In genomic region chr5:97907611-97908400, GRCh38 we compare ENCODE assay signal across 1 cellular context.
TF ChIP-seq lines count a peak whose summit lies in the region.

No MANE protein-coding gene starts in this region.

TF ChIP-seq in HepG2, 621 proteins besides CTCF, POLR2A, EP300 and RAD21 (continued from another document):
- TF ChIP-seq, protein P1, sequence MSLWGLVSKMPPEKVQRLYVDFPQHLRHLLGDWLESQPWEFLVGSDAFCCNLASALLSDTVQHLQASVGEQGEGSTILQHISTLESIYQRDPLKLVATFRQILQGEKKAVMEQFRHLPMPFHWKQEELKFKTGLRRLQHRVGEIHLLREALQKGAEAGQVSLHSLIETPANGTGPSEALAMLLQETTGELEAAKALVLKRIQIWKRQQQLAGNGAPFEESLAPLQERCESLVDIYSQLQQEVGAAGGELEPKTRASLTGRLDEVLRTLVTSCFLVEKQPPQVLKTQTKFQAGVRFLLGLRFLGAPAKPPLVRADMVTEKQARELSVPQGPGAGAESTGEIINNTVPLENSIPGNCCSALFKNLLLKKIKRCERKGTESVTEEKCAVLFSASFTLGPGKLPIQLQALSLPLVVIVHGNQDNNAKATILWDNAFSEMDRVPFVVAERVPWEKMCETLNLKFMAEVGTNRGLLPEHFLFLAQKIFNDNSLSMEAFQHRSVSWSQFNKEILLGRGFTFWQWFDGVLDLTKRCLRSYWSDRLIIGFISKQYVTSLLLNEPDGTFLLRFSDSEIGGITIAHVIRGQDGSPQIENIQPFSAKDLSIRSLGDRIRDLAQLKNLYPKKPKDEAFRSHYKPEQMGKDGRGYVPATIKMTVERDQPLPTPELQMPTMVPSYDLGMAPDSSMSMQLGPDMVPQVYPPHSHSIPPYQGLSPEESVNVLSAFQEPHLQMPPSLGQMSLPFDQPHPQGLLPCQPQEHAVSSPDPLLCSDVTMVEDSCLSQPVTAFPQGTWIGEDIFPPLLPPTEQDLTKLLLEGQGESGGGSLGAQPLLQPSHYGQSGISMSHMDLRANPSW (CRISPR knock-in tag; IDR thresholded peaks at IDR 0.05; ENCODE audit: borderline replicate concordance), result no peak
- TF ChIP-seq ZNF143 (CRISPR knock-in tag; IDR thresholded peaks at IDR 0.05) (no peak), ZSCAN12 (CRISPR knock-in tag; IDR thresholded peaks at IDR 0.05) (no peak), TBX2 (CRISPR knock-in tag; IDR thresholded peaks at IDR 0.05; ENCODE audit: borderline replicate concordance) (no peak), ATAD3A (CRISPR knock-in tag; IDR thresholded peaks at IDR 0.05) (no peak), ZBTB26 (CRISPR knock-in tag; IDR thresholded peaks at IDR 0.05; ENCODE audit: borderline replicate concordance) (no peak), ZSCAN22 (CRISPR knock-in tag; IDR thresholded peaks at IDR 0.05) (no peak), ZNF562 (CRISPR knock-in tag; IDR thresholded peaks at IDR 0.05; ENCODE audit: borderline replicate concordance) (no peak), ZNF468 (CRISPR knock-in tag; IDR thresholded peaks at IDR 0.05) (no peak)
TF ChIP-seq in HepG2: peak in this region for 0.
